8 cellular contexts compared by ENCODE assay signal in the genomic region with DNA sequence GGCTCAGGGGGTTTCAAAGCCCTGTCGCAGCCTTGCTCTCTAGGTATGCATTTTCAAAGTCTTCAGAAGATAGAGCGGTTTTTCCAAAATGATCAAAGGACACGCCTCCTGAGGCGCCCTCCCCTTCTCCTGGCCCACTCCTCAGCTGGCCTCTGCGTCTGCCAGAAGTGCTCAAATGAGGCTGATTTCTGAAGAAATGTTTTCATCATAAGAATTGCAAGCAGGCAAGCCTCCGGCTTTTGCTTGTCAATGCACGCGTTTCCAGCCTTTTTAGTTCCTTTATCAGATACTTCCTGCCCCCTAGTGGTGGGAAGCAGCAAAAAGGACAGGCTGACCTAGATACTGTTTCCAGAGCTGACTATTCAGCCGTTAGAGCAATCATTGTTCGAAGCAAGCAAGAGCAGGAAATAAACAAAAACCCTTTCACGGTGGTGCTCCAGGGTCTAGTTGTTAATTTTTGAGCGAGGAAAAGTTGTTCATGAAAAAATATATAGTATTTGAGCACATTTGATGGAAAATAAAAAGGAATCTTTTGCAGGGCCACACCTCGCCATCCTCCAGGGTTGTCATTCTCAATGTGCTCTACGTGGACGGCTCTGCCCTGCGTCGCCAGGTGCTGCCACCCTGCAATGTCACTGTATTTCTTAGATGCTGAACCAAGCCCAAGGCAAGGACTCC.
DNase-seq lines count a peak whose midpoint lies in the region; ATAC-seq and TF ChIP-seq lines count a peak whose summit lies in the region.

No MANE protein-coding gene starts in this region.

- intact Hi-C loops in A673 (cut with micrococcal nuclease; ENCODE audit: unreplicated experiment), result loop anchor here (5.0 kb wide), 1 partner anchor 518 kb away; no protein-coding TSS in a partner anchor

- H3K27me3 ChIP-seq in A673 (replicated peaks; ENCODE audit: insufficient read depth, low read depth, low read length, poor library complexity) (no peaks in the 10 kb centered on the region), brain microvascular endothelial cell (replicated peaks) (no peaks in the 10 kb centered on the region), iPS DF 6.9 (ENCODE audit: control insufficient read depth, insufficient read depth, low read length) (no peaks in the 10 kb centered on the region), smooth muscle cell (ENCODE audit: low read depth) (no peaks in the 10 kb centered on the region)

- no peaks in the 10 kb centered on the region for H3F3A ChIP-seq in smooth muscle cell (ENCODE audit: low read depth)

- BruUV-seq in A673 (replicated peaks; lab: Mats Ljungman, UMichigan), result no TSS peak

- CTCF ChIA-PET in A673 (lab: Charles Lee), result interaction anchor here (0.6 to 1.0 kb wide), 2 partner anchors 8 to 141 kb away, joined by 3 read pairs; no protein-coding TSS in a partner anchor

- DNase-seq in A673 (ENCODE audit: low spot score), result peak; percentile 90
- DNase-seq in NCI-H2107 treated with DMSO at 0.1 percent for 48 hours (lab: John Stamatoyannopoulos, UW; ENCODE audit: unreplicated experiment), result peak; percentile 92
- DNase-seq in UCSD-AML1 (lab: John Stamatoyannopoulos, UW; ENCODE audit: unreplicated experiment), result peak; percentile 40
- peak; percentile 91 for DNase-seq in brain microvascular endothelial cell
- peak; percentile 75 for DNase-seq in iPS DF 6.9 (ENCODE audit: low read depth, low spot score)
- DNase-seq in smooth muscle cell (lab: John Stamatoyannopoulos, UW; ENCODE audit: unreplicated experiment), result peak; percentile 13

- TF ChIP-seq CTCF in A673 (conservative IDR thresholded peaks at IDR 0.05; ENCODE audit: low read depth, low read length) (peak; percentile 94), brain microvascular endothelial cell (IDR thresholded peaks at IDR 0.05; ENCODE audit: low read depth, low read length, missing control alignments) (peak; percentile 93), smooth muscle cell (IDR thresholded peaks at IDR 0.05; ENCODE audit: borderline replicate concordance, insufficient read depth, poor library complexity, severe bottlenecking) (peak; percentile 77)

- H3K9me3 ChIP-seq in A673 (ENCODE audit: low read depth, low read length, poor library complexity, severe bottlenecking) (no peaks in the 10 kb centered on the region), iPS DF 6.9 (ENCODE audit: control insufficient read depth, insufficient read depth, low read length) (no peaks in the 10 kb centered on the region; the same call in 1 of the 2 replicates), smooth muscle cell (replicated peaks; ENCODE audit: low read depth) (no peaks in the 10 kb centered on the region)

- H3K4me1 ChIP-seq in A673 (ENCODE audit: insufficient read depth, low read length, poor library complexity, severe bottlenecking) (no peaks in the 10 kb centered on the region), iPS DF 6.9 (ENCODE audit: control insufficient read depth, insufficient read depth, low read length) (peaks cover 2% of the 10 kb centered on the region; the same call in 1 of the 2 replicates), smooth muscle cell (ENCODE audit: low read depth) (peaks cover 3% of the 10 kb centered on the region)

- WGBS in iPS DF 6.9 (ENCODE audit: insufficient coverage, insufficient read length), result no CpG with 5 or more reads among the region's 17 CpGs
- 32% methylated on average over 17 of the region's 17 CpGs for WGBS in smooth muscle cell (ENCODE audit: low lambda C conversion rate)

- peak overlapping the region; percentile 13 for H3K4me3 ChIP-seq in A673 (ENCODE audit: low read depth, low read length, poor library complexity, severe bottlenecking)
- H3K4me3 ChIP-seq in brain microvascular endothelial cell (ENCODE audit: low read depth, low read length), result peak overlapping the region; percentile 31
- H3K4me3 ChIP-seq in iPS DF 6.9 (ENCODE audit: low read length), result no peak overlapping the region
- peak overlapping the region; percentile 21 for H3K4me3 ChIP-seq in smooth muscle cell

- in situ Hi-C loops in brain microvascular endothelial cell (cut with HindIII; ENCODE audit: low pct_ligation_motif_present, low sequenced_read_pairs), result no loop called here

- no peaks in the 10 kb centered on the region for H4K20me1 ChIP-seq in smooth muscle cell (ENCODE audit: low read depth)

- ATAC-seq in GM18519 (IDR thresholded peaks at IDR 0.05; ENCODE audit: low FRiP score, unreplicated experiment), result peak; percentile 89
- peak; percentile 95 for ATAC-seq in HG03066 (IDR thresholded peaks at IDR 0.05; ENCODE audit: low read depth, unreplicated experiment)

- H3K9ac ChIP-seq in smooth muscle cell (ENCODE audit: low read depth), result no peak overlapping the region

- H3K4me2 ChIP-seq in smooth muscle cell, result peak overlapping the region; percentile 81

- H3K27ac ChIP-seq in A673 (ENCODE audit: low read depth, low read length, poor library complexity, severe bottlenecking) (no peak overlapping the region), brain microvascular endothelial cell (no peak overlapping the region), iPS DF 6.9 (ENCODE audit: low read length) (no peak overlapping the region), smooth muscle cell (ENCODE audit: low read depth) (no peak overlapping the region)

- peak overlapping the region; percentile 37 for H2AFZ ChIP-seq in smooth muscle cell (ENCODE audit: low read depth)

- no peaks in the 10 kb centered on the region for H3K36me3 ChIP-seq in A673 (ENCODE audit: insufficient read depth, low read length, poor library complexity, severe bottlenecking)
- no peaks in the 10 kb centered on the region for H3K36me3 ChIP-seq in brain microvascular endothelial cell (replicated peaks)
- no peaks in the 10 kb centered on the region for H3K36me3 ChIP-seq in iPS DF 6.9 (ENCODE audit: control insufficient read depth, insufficient read depth, low read length)
- no peaks in the 10 kb centered on the region for H3K36me3 ChIP-seq in smooth muscle cell (ENCODE audit: low read depth)

- POLR2A ChIA-PET in A673 (lab: Charles Lee; ENCODE audit: low non-redundant PET), result no interaction called here

- no peaks in the 10 kb centered on the region for H3K79me2 ChIP-seq in smooth muscle cell (ENCODE audit: low read depth)

Comparison
In these comparisons a context has a peak if more than half of its experiments do, and no peak if none do; other contexts are left out.
1. DNase-seq: peak in every context shown above with its lines; median percentile 92 in NCI-H2107 treated with DMSO at 0.1 percent for 48 hours; 91 in brain microvascular endothelial cell; 90 in A673; 75 in iPS DF 6.9; 40 in UCSD-AML1; 13 in smooth muscle cell.